17 cellular contexts compared by ENCODE assay signal in genomic region chr15:65079580-65079979, GRCh38. TPM values are rescaled to one million over a fixed set of nuclear protein-coding genes. Genes with fewer than 3 reads are reported as not detected.
A peak's percentile ranks its signal among the peaks of the same experiment; 100 is the strongest.
DNase-seq lines count a peak whose midpoint lies in the region; ATAC-seq, FAIRE-seq and TF ChIP-seq lines count a peak whose summit lies in the region.
"Had no signal": no experiment of that assay in that cellular context is flagged by ENCODE, and none has a peak within 500 bp of the region (broad histone marks: within the 10 kb centered on the region; RNA-seq: fewer than 3 reads in every experiment).

No MANE protein-coding gene starts in this region.

- TF ChIP-seq POLR2A in HepG2 (IDR thresholded peaks at IDR 0.05; ENCODE audit: insufficient read depth in 1 of 2, low read depth in 2 of 2, low read length in 2 of 2) (no peak), right lobe of liver (IDR thresholded peaks at IDR 0.05) (no peak)

- H3K27ac ChIP-seq in HepG2 (ENCODE audit: extremely low read length, insufficient read depth, low read length) (no peak overlapping the region), right lobe of liver (no peak overlapping the region)

- TF ChIP-seq RAD21 in HepG2 (CRISPR knock-in tag; IDR thresholded peaks at IDR 0.05), result no peak

- POLR2A ChIA-PET in HepG2 (lab: Yijun Ruan, JAX), result interaction anchor here (1.0 kb wide), 1 partner anchor 9 kb away, joined by 3 read pairs; no protein-coding TSS in a partner anchor

- FAIRE-seq in HepG2 (lab: Jason Lieb, UNC), result no peak
- FAIRE-seq: A204.1, GM12878 had no signal

- H3K4me1 ChIP-seq in HepG2 (ENCODE audit: insufficient read depth, low read length) (peaks cover 57% of the 10 kb centered on the region), right lobe of liver (peaks cover 0 to 12% (median 0%) of the 10 kb centered on the region in 4 donors)

- TF ChIP-seq EP300 in HepG2 (IDR thresholded peaks at IDR 0.05; ENCODE audit: low read depth in 2 of 2, low read length in 2 of 2) (no peak), HepG2 (CRISPR knock-in tag; IDR thresholded peaks at IDR 0.05; ENCODE audit: borderline replicate concordance) (no peak)

- WGBS in HepG2 (ENCODE audit: low lambda C conversion rate), result no CpG with 5 or more reads among the region's 5 CpGs
- WGBS in right lobe of liver (ENCODE audit: insufficient coverage, low coverage, low lambda C conversion rate, missing lambda C conversion rate), result 100% methylated on average over 1 of the region's 5 CpGs

- H4K20me1 ChIP-seq in HepG2 (ENCODE audit: insufficient read depth, low read length), result no peaks in the 10 kb centered on the region

- in situ Hi-C loops in HepG2 (cut with HindIII; ENCODE audit: extremely low pct_ligation_motif_present, low pct_unique_long_range_greater_than_20kb), result no loop called here

- H3K9me3 ChIP-seq in HepG2 (ENCODE audit: low read length), result no peaks in the 10 kb centered on the region
- H3K9me3 ChIP-seq in right lobe of liver, result no peaks in the 10 kb centered on the region
- H3K9me3 ChIP-seq: HAP-1 had no signal

- H3K36me3 ChIP-seq in HepG2 (replicated peaks in 1 of 2; ENCODE audit: control insufficient read depth in 1 of 2, insufficient read depth in 2 of 2, low read length in 2 of 2) (no peaks in the 10 kb centered on the region), right lobe of liver (no peaks in the 10 kb centered on the region)
- H3K36me3 ChIP-seq: HAP-1 had no signal

- H3K27me3 ChIP-seq in HepG2 (ENCODE audit: control insufficient read depth in 1 of 2, insufficient read depth in 2 of 2, low read length in 2 of 2), result peaks cover 0 to 21% of the 10 kb centered on the region in 2 experiments; a peak in 2 of 5 replicates
- H3K27me3 ChIP-seq in right lobe of liver, result no peaks in the 10 kb centered on the region

- BruUV-seq in HepG2 (replicated peaks; lab: Mats Ljungman, UMichigan), result no TSS peak

- no peak overlapping the region for H2AFZ ChIP-seq in HepG2 (ENCODE audit: low read length)

- TF ChIP-seq CTCF in HepG2 (CRISPR knock-in tag; IDR thresholded peaks at IDR 0.05), result no peak
- TF ChIP-seq CTCF in right lobe of liver (IDR thresholded peaks at IDR 0.05), result no peak

- H3K4me3 ChIP-seq in HepG2 (replicated peaks in 1 of 3; ENCODE audit: insufficient read depth in 1 of 3, low read depth in 2 of 3, low read length in 3 of 3), result no peak overlapping the region
- H3K4me3 ChIP-seq in right lobe of liver, result no peak overlapping the region
- H3K4me3 ChIP-seq: GM12878, HAP-1 had no signal

- H3K4me2 ChIP-seq in HepG2 (ENCODE audit: low read depth, low read length), result no peak overlapping the region; the same call in 1 of the 2 replicates

- no peaks in the 10 kb centered on the region for H3K79me2 ChIP-seq in HepG2 (ENCODE audit: insufficient read depth, low read length)

- CTCF ChIA-PET in HepG2 (lab: Yijun Ruan, JAX; ENCODE audit: low intra/inter-chr PET ratio, low total read pairs), result interaction anchor here (2.7 kb wide), 1 partner anchor 46 kb away, joined by 9 read pairs; no protein-coding TSS in a partner anchor

- intact Hi-C loops in HepG2 (cut with micrococcal nuclease; ENCODE audit: unreplicated experiment), result loop anchor here (2.0 kb wide), 1 partner anchor 47 kb away; no protein-coding TSS in a partner anchor
- intact Hi-C loops in right lobe of liver (cut with DNase I), result no loop called here

- no peak for DNase-seq in HepG2 (ENCODE audit: low spot score)
- no peak for DNase-seq in right lobe of liver
- DNase-seq in activated naive CD4-positive, alpha-beta T cell treated with anti-CD3 and anti-CD28 coated beads, Interleukin-2, amount 50 U/mL, for 16 hours, result no peak
- no peak for DNase-seq in amygdala (lab: John Stamatoyannopoulos, UW)
- DNase-seq: C1 segment of cervical spinal cord, DND-41, GDM1, Karpas-422, MM.1S, NCI-H1105, NCI-H1694, NCI-H2107, NCI-H226, NCI-H524 treated with DMSO at 0.1 percent for 48 hours had no signal

- H3K9ac ChIP-seq in HepG2 (ENCODE audit: insufficient read depth, low read depth, low read length), result no peak overlapping the region

- ATAC-seq in HepG2 (peak; percentile 12; the same call in 1 of the 3 replicates), right lobe of liver (no peak)
- ATAC-seq: GM12878 had no signal

RNA-seq across cellular contexts. Expression of gene KBTBD13, which starts 3.0 kb away (rescaled TPM):
- not detected in 2 replicates for total RNA-seq in HepG2 (2016; rRNA removed; fragmentation: Illumina TruSeq; extraction: Trizol)
- total RNA-seq in HepG2 (2016; cell fraction: cytosol; rRNA removed; fragmentation: Illumina TruSeq; extraction: Trizol; ENCODE audit: low read depth), result not detected in 2 replicates
- total RNA-seq in HepG2 (2016; cell fraction: insoluble cytoplasmic fraction; rRNA removed; fragmentation: Illumina TruSeq; extraction: Trizol), result 0.02 TPM in 1 of 2 replicates, not detected in the other
- total RNA-seq in HepG2 (2016; cell fraction: membrane; rRNA removed; fragmentation: Illumina TruSeq; extraction: Trizol), result 0.07 TPM in 1 of 2 replicates, not detected in the other
- total RNA-seq in HepG2 (2016; cell fraction: nucleus; rRNA removed; fragmentation: Illumina TruSeq; extraction: Trizol), result not detected in 2 replicates
- polyA plus RNA-seq in HepG2 (2011; rRNA removed), result not detected in 2 replicates
- not detected in 2 replicates for polyA plus RNA-seq in HepG2 (2011; cell fraction: cytosol; rRNA removed)
- not detected in 2 replicates for polyA plus RNA-seq in HepG2 (2011; cell fraction: nucleus; rRNA removed)
- polyA plus RNA-seq in HepG2 (2012), result not detected in 2 replicates
- polyA plus RNA-seq in HepG2 (2016; cell fraction: cytosol; fragmentation: Illumina TruSeq; extraction: Trizol; ENCODE audit: low read depth), result not detected in 2 replicates
- not detected in 2 replicates for polyA plus RNA-seq in HepG2 (2016; cell fraction: insoluble cytoplasmic fraction; fragmentation: Illumina TruSeq; extraction: Trizol; ENCODE audit: low read depth)
- polyA plus RNA-seq in HepG2 (2016; cell fraction: membrane; fragmentation: Illumina TruSeq; extraction: Trizol; ENCODE audit: low read depth), result not detected in 2 replicates
- not detected in 2 replicates for polyA plus RNA-seq in HepG2 (2016; cell fraction: nucleus; fragmentation: Illumina TruSeq; extraction: Trizol; ENCODE audit: insufficient read depth, low read depth)
- polyA minus RNA-seq in HepG2 (2011; rRNA and poly(A)+ RNA removed; ENCODE audit: low replicate concordance), result 0.08 and 0.21 TPM in 2 replicates
- not detected in 2 replicates for polyA minus RNA-seq in HepG2 (2011; cell fraction: cytosol; rRNA and poly(A)+ RNA removed)
- not detected in 2 replicates for polyA minus RNA-seq in HepG2 (2011; cell fraction: nucleus; rRNA and poly(A)+ RNA removed)
- total RNA-seq in right lobe of liver, result not detected
- polyA plus RNA-seq: GM12878 had no signal

RNA-seq across cellular contexts. Expression of gene RASL12, which starts 11.8 kb away (rescaled TPM):
- 0.39 and 0.55 TPM in 2 replicates for total RNA-seq in HepG2 (2016; rRNA removed; fragmentation: Illumina TruSeq; extraction: Trizol)
- 0.20 and 0.26 TPM in 2 replicates for total RNA-seq in HepG2 (2016; cell fraction: cytosol; rRNA removed; fragmentation: Illumina TruSeq; extraction: Trizol; ENCODE audit: low read depth)
- 0.34 and 0.45 TPM in 2 replicates for total RNA-seq in HepG2 (2016; cell fraction: insoluble cytoplasmic fraction; rRNA removed; fragmentation: Illumina TruSeq; extraction: Trizol)
- 0.37 and 0.45 TPM in 2 replicates for total RNA-seq in HepG2 (2016; cell fraction: membrane; rRNA removed; fragmentation: Illumina TruSeq; extraction: Trizol)
- 0.66 and 0.68 TPM in 2 replicates for total RNA-seq in HepG2 (2016; cell fraction: nucleus; rRNA removed; fragmentation: Illumina TruSeq; extraction: Trizol)
- polyA plus RNA-seq in HepG2 (2011; rRNA removed), result 0.10 and 0.16 TPM in 2 replicates
- polyA plus RNA-seq in HepG2 (2011; cell fraction: cytosol; rRNA removed), result 0.13 TPM in 2 replicates
- 0.26 and 0.32 TPM in 2 replicates for polyA plus RNA-seq in HepG2 (2011; cell fraction: nucleus; rRNA removed)
- 0.07 TPM in 1 of 2 replicates, not detected in the other for polyA plus RNA-seq in HepG2 (2012)
- polyA plus RNA-seq in HepG2 (2016; cell fraction: cytosol; fragmentation: Illumina TruSeq; extraction: Trizol; ENCODE audit: low read depth), result 0.08 and 0.10 TPM in 2 replicates
- 0.35 TPM in 2 replicates for polyA plus RNA-seq in HepG2 (2016; cell fraction: insoluble cytoplasmic fraction; fragmentation: Illumina TruSeq; extraction: Trizol; ENCODE audit: low read depth)
- 0.27 and 0.41 TPM in 2 replicates for polyA plus RNA-seq in HepG2 (2016; cell fraction: membrane; fragmentation: Illumina TruSeq; extraction: Trizol; ENCODE audit: low read depth)
- 1.1 and 1.4 TPM in 2 replicates for polyA plus RNA-seq in HepG2 (2016; cell fraction: nucleus; fragmentation: Illumina TruSeq; extraction: Trizol; ENCODE audit: insufficient read depth, low read depth)
- 0.78 TPM in 1 of 2 replicates, not detected in the other for polyA minus RNA-seq in HepG2 (2011; rRNA and poly(A)+ RNA removed; ENCODE audit: low replicate concordance)
- not detected in 2 replicates for polyA minus RNA-seq in HepG2 (2011; cell fraction: cytosol; rRNA and poly(A)+ RNA removed)
- polyA minus RNA-seq in HepG2 (2011; cell fraction: nucleus; rRNA and poly(A)+ RNA removed), result 0.25 and 0.52 TPM in 2 replicates
- total RNA-seq in right lobe of liver, result 1 to 10 TPM in 1 of 6 experiments, under 1 TPM in 5; 0.07 to 1.5 (median 0.24) TPM
- polyA plus RNA-seq: GM12878 had no signal

RNA-seq across cellular contexts. Expression of gene SLC51B, which starts 34.4 kb away (rescaled TPM):
- 14.4 and 17.1 TPM in 2 replicates for total RNA-seq in HepG2 (2016; rRNA removed; fragmentation: Illumina TruSeq; extraction: Trizol)
- total RNA-seq in HepG2 (2016; cell fraction: cytosol; rRNA removed; fragmentation: Illumina TruSeq; extraction: Trizol; ENCODE audit: low read depth), result 5.3 and 6.1 TPM in 2 replicates
- total RNA-seq in HepG2 (2016; cell fraction: insoluble cytoplasmic fraction; rRNA removed; fragmentation: Illumina TruSeq; extraction: Trizol), result 13.5 and 17.5 TPM in 2 replicates
- total RNA-seq in HepG2 (2016; cell fraction: membrane; rRNA removed; fragmentation: Illumina TruSeq; extraction: Trizol), result 7.0 and 7.8 TPM in 2 replicates
- total RNA-seq in HepG2 (2016; cell fraction: nucleus; rRNA removed; fragmentation: Illumina TruSeq; extraction: Trizol), result 8.3 and 9.5 TPM in 2 replicates
- polyA plus RNA-seq in HepG2 (2011; rRNA removed), result 12.0 and 14.9 TPM in 2 replicates
- polyA plus RNA-seq in HepG2 (2011; cell fraction: cytosol; rRNA removed), result 13.2 and 15.4 TPM in 2 replicates
- 3.4 and 3.5 TPM in 2 replicates for polyA plus RNA-seq in HepG2 (2011; cell fraction: nucleus; rRNA removed)
- 4.6 and 5.6 TPM in 2 replicates for polyA plus RNA-seq in HepG2 (2012)
- 5.3 and 7.1 TPM in 2 replicates for polyA plus RNA-seq in HepG2 (2016; cell fraction: cytosol; fragmentation: Illumina TruSeq; extraction: Trizol; ENCODE audit: low read depth)
- polyA plus RNA-seq in HepG2 (2016; cell fraction: insoluble cytoplasmic fraction; fragmentation: Illumina TruSeq; extraction: Trizol; ENCODE audit: low read depth), result 13.1 and 13.8 TPM in 2 replicates
- polyA plus RNA-seq in HepG2 (2016; cell fraction: membrane; fragmentation: Illumina TruSeq; extraction: Trizol; ENCODE audit: low read depth), result 5.5 and 6.5 TPM in 2 replicates
- polyA plus RNA-seq in HepG2 (2016; cell fraction: nucleus; fragmentation: Illumina TruSeq; extraction: Trizol; ENCODE audit: insufficient read depth, low read depth), result 15.7 and 19.3 TPM in 2 replicates
- polyA minus RNA-seq in HepG2 (2011; rRNA and poly(A)+ RNA removed; ENCODE audit: low replicate concordance), result 5.1 TPM in 1 of 2 replicates, not detected in the other
- polyA minus RNA-seq in HepG2 (2011; cell fraction: cytosol; rRNA and poly(A)+ RNA removed), result 3.9 TPM in 2 replicates
- 2.7 and 2.9 TPM in 2 replicates for polyA minus RNA-seq in HepG2 (2011; cell fraction: nucleus; rRNA and poly(A)+ RNA removed)
- total RNA-seq in right lobe of liver, result 10 to 100 TPM in 1 of 6 experiments, 1 to 10 TPM in 4, under 1 TPM in 1; 0.32 to 10.1 (median 2.7) TPM

RNA-seq across cellular contexts. Expression of gene UBAP1L, which starts 35.4 kb away (rescaled TPM):
- 0.13 and 0.86 TPM in 2 replicates for total RNA-seq in HepG2 (2016; rRNA removed; fragmentation: Illumina TruSeq; extraction: Trizol)
- 0.18 and 0.20 TPM in 2 replicates for total RNA-seq in HepG2 (2016; cell fraction: cytosol; rRNA removed; fragmentation: Illumina TruSeq; extraction: Trizol; ENCODE audit: low read depth)
- total RNA-seq in HepG2 (2016; cell fraction: insoluble cytoplasmic fraction; rRNA removed; fragmentation: Illumina TruSeq; extraction: Trizol), result 0.28 and 0.89 TPM in 2 replicates
- total RNA-seq in HepG2 (2016; cell fraction: membrane; rRNA removed; fragmentation: Illumina TruSeq; extraction: Trizol), result 0.14 and 0.28 TPM in 2 replicates
- total RNA-seq in HepG2 (2016; cell fraction: nucleus; rRNA removed; fragmentation: Illumina TruSeq; extraction: Trizol), result 2.1 and 3.2 TPM in 2 replicates
- polyA plus RNA-seq in HepG2 (2011; rRNA removed), result 1.4 and 1.7 TPM in 2 replicates
- polyA plus RNA-seq in HepG2 (2011; cell fraction: cytosol; rRNA removed), result 0.14 and 0.25 TPM in 2 replicates
- 9.3 and 9.9 TPM in 2 replicates for polyA plus RNA-seq in HepG2 (2011; cell fraction: nucleus; rRNA removed)
- 1.0 and 1.8 TPM in 2 replicates for polyA plus RNA-seq in HepG2 (2012)
- 0.10 and 0.14 TPM in 2 replicates for polyA plus RNA-seq in HepG2 (2016; cell fraction: cytosol; fragmentation: Illumina TruSeq; extraction: Trizol; ENCODE audit: low read depth)
- 0.16 and 0.17 TPM in 2 replicates for polyA plus RNA-seq in HepG2 (2016; cell fraction: insoluble cytoplasmic fraction; fragmentation: Illumina TruSeq; extraction: Trizol; ENCODE audit: low read depth)
- 0.31 TPM in 1 of 2 replicates, not detected in the other for polyA plus RNA-seq in HepG2 (2016; cell fraction: membrane; fragmentation: Illumina TruSeq; extraction: Trizol; ENCODE audit: low read depth)
- 4.4 and 4.9 TPM in 2 replicates for polyA plus RNA-seq in HepG2 (2016; cell fraction: nucleus; fragmentation: Illumina TruSeq; extraction: Trizol; ENCODE audit: insufficient read depth, low read depth)
- 2.1 and 5.5 TPM in 2 replicates for polyA minus RNA-seq in HepG2 (2011; rRNA and poly(A)+ RNA removed; ENCODE audit: low replicate concordance)
- polyA minus RNA-seq in HepG2 (2011; cell fraction: cytosol; rRNA and poly(A)+ RNA removed), result 0.26 TPM in 1 of 2 replicates, not detected in the other
- 6.7 and 8.5 TPM in 2 replicates for polyA minus RNA-seq in HepG2 (2011; cell fraction: nucleus; rRNA and poly(A)+ RNA removed)
- 1 to 10 TPM; 1.6 to 5.9 (median 3.0) TPM for total RNA-seq in right lobe of liver

RNA-seq across cellular contexts. Expression of gene MTFMT, which starts 50.1 kb away (rescaled TPM):
- total RNA-seq in HepG2 (2016; rRNA removed; fragmentation: Illumina TruSeq; extraction: Trizol) (23.2 and 27.9 TPM in 2 replicates), right lobe of liver (10 to 100 TPM in 5 of 6 experiments, 1 to 10 TPM in 1; 9.2 to 24.3 (median 13.0) TPM)
- 10.4 and 12.6 TPM in 2 replicates for total RNA-seq in HepG2 (2016; cell fraction: cytosol; rRNA removed; fragmentation: Illumina TruSeq; extraction: Trizol; ENCODE audit: low read depth)
- total RNA-seq in HepG2 (2016; cell fraction: insoluble cytoplasmic fraction; rRNA removed; fragmentation: Illumina TruSeq; extraction: Trizol), result 22.7 and 29.9 TPM in 2 replicates
- total RNA-seq in HepG2 (2016; cell fraction: membrane; rRNA removed; fragmentation: Illumina TruSeq; extraction: Trizol), result 18.1 and 19.5 TPM in 2 replicates
- total RNA-seq in HepG2 (2016; cell fraction: nucleus; rRNA removed; fragmentation: Illumina TruSeq; extraction: Trizol), result 13.3 and 17.4 TPM in 2 replicates
- 8.9 and 9.9 TPM in 2 replicates for polyA plus RNA-seq in HepG2 (2011; rRNA removed)
- 7.3 and 11.2 TPM in 2 replicates for polyA plus RNA-seq in HepG2 (2011; cell fraction: cytosol; rRNA removed)
- 4.0 and 5.2 TPM in 2 replicates for polyA plus RNA-seq in HepG2 (2011; cell fraction: nucleus; rRNA removed)
- 6.6 and 14.4 TPM in 2 replicates for polyA plus RNA-seq in HepG2 (2012)
- 7.3 and 9.3 TPM in 2 replicates for polyA plus RNA-seq in HepG2 (2016; cell fraction: cytosol; fragmentation: Illumina TruSeq; extraction: Trizol; ENCODE audit: low read depth)
- polyA plus RNA-seq in HepG2 (2016; cell fraction: insoluble cytoplasmic fraction; fragmentation: Illumina TruSeq; extraction: Trizol; ENCODE audit: low read depth), result 22.1 and 23.9 TPM in 2 replicates
- polyA plus RNA-seq in HepG2 (2016; cell fraction: membrane; fragmentation: Illumina TruSeq; extraction: Trizol; ENCODE audit: low read depth), result 13.3 and 13.6 TPM in 2 replicates
- 17.3 and 20.2 TPM in 2 replicates for polyA plus RNA-seq in HepG2 (2016; cell fraction: nucleus; fragmentation: Illumina TruSeq; extraction: Trizol; ENCODE audit: insufficient read depth, low read depth)
- 3.2 and 7.6 TPM in 2 replicates for polyA minus RNA-seq in HepG2 (2011; rRNA and poly(A)+ RNA removed; ENCODE audit: low replicate concordance)
- 6.6 and 9.0 TPM in 2 replicates for polyA minus RNA-seq in HepG2 (2011; cell fraction: cytosol; rRNA and poly(A)+ RNA removed)
- polyA minus RNA-seq in HepG2 (2011; cell fraction: nucleus; rRNA and poly(A)+ RNA removed), result 10.2 and 16.7 TPM in 2 replicates
